ENCODE assay signal across 18 cellular contexts in the genomic region with DNA sequence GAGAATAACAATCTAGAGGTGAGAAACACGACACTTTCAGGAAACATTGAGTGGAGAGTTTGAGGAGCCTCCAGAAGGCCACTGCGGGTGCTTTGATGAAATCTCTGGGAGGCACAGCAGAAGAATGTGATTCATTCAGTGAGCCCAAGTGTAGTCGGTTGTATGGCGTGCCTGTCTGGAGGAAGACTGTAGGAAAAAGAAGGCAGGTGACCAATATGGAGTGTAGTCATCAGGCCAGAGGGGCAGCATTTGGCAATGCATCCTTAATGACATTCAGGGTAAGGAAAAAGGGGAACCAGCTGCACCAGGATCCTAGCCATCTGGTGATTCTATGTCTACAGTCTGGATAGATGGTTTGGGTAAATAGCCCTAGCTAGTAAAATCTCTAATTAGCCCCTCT. TPM values are rescaled to one million over a fixed set of nuclear protein-coding genes. Genes with fewer than 3 reads are reported as not detected.
"Had no signal": no experiment of that assay in that cellular context is flagged by ENCODE, and none has a peak within 500 bp of the region (broad histone marks: within the 10 kb centered on the region; RNA-seq: fewer than 3 reads in every experiment).

No MANE protein-coding gene starts in this region.

RNA-seq across cellular contexts. Expression of a gene that starts 12.3 kb away (rescaled TPM):
- total RNA-seq: cardiac septum had no signal
- polyA plus RNA-seq: cardiac muscle cell had no signal

RNA-seq across cellular contexts. Expression of a gene that starts 12.9 kb away (rescaled TPM):
- total RNA-seq: activated naive CD4-positive, alpha-beta T cell treated with anti-CD3 and anti-CD28 coated beads for 36 hours; activated naive CD4-positive, alpha-beta T cell treated with anti-CD3 and anti-CD28 coated beads, Interleukin-2, amount 50 U/mL, for 72 hours; activated naive CD8-positive, alpha-beta T cell treated with anti-CD3 and anti-CD28 coated beads for 36 hours; activated naive CD8-positive, alpha-beta T cell treated with anti-CD3 and anti-CD28 coated beads, Interleukin-2, amount 10 ng/mL, durations not matched to agents 7 days and 5 days; activated T-cell treated with anti-CD3 and anti-CD28 coated beads, Interleukin-2, amount 50 U/mL, for 4 hours; activated T-cell treated with anti-CD3 and anti-CD28 coated beads, Interleukin-2, amount 50 U/mL, for 72 hours; activated T-helper 1 cell treated with anti-CD3 and anti-CD28 coated beads, Interleukin-12 subunit alpha, Interleukin-12 subunit beta, Interleukin-2, Interleukin-4 antibody, amounts not matched to agents 30 ng/mL and 10 ng/mL and 1 ng/mL, durations not matched to agents 14 hours and 24 hours and 36 hours; activated T-helper 17 cell treated with anti-CD3 and anti-CD28 coated beads, Interleukin-2, amount 50 U/mL, for 72 hours; ascending aorta; astrocyte; body of pancreas; bronchial epithelial cell; cardiac muscle cell; cardiac septum had no signal
- polyA plus RNA-seq: cardiac muscle cell had no signal

RNA-seq across cellular contexts. Expression of a gene that starts 16.8 kb away (rescaled TPM):
- total RNA-seq: ascending aorta, cardiac muscle cell, cardiac septum, cerebellum had no signal
- polyA plus RNA-seq: aorta, cardiac muscle cell had no signal

RNA-seq across cellular contexts. Expression of a gene that starts 59.9 kb away (rescaled TPM):
- total RNA-seq: activated naive CD4-positive, alpha-beta T cell treated with anti-CD3 and anti-CD28 coated beads for 36 hours; activated naive CD4-positive, alpha-beta T cell treated with anti-CD3 and anti-CD28 coated beads, Interleukin-2, amount 50 U/mL, for 72 hours; activated naive CD8-positive, alpha-beta T cell treated with anti-CD3 and anti-CD28 coated beads for 36 hours; activated T-cell treated with anti-CD3 and anti-CD28 coated beads, Interleukin-2, amount 50 U/mL, for 4 hours; activated T-cell treated with anti-CD3 and anti-CD28 coated beads, Interleukin-2, amount 50 U/mL, for 72 hours; activated T-helper 1 cell treated with anti-CD3 and anti-CD28 coated beads, Interleukin-12 subunit alpha, Interleukin-12 subunit beta, Interleukin-2, Interleukin-4 antibody, amounts not matched to agents 30 ng/mL and 10 ng/mL and 1 ng/mL, durations not matched to agents 14 hours and 24 hours and 36 hours; activated T-helper 2 cell treated with anti-CD3 and anti-CD28 coated beads, Interferon-gamma antibody, Interleukin-2, Interleukin-4, amounts not matched to agents 10 μg/mL and 5 μg/mL and 100 μg/mL, durations not matched to agents 14 hours and 24 hours and 36 hours; ascending aorta; astrocyte; body of pancreas; bronchial epithelial cell; cardiac muscle cell; cerebellum; chondrocyte had no signal
- polyA plus RNA-seq: cardiac muscle cell had no signal
